Comparison of ENCODE assay signal across 13 cellular contexts in the genomic region with DNA sequence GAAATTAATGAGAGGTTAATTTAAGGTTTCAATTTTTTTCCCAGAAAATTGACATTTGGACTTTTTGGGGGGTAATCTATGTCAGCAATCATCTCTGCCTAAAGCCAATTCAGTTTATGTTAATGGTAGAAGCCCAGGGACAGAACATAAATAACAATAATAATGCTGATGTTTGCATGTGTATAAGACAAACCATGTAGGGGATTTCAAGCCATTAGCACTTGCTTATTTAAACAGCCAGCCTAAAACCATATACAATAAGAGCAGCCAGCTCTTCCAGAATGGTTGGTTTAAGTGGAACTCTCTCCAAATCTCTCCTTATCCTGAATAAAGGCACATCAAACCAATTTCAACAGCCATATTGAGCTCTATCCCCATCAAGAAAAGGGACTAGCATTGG.
"Had no signal": no experiment of that assay in that cellular context is flagged by ENCODE, and none has a peak within 500 bp of the region (broad histone marks: within the 10 kb centered on the region; RNA-seq: fewer than 3 reads in every experiment).

No MANE protein-coding gene starts in this region.

- H3K36me3 ChIP-seq: ascending aorta had no signal

- H3K27ac ChIP-seq: ascending aorta had no signal

- H3K9me3 ChIP-seq: ascending aorta had no signal

- H3K27me3 ChIP-seq: ascending aorta had no signal

- H3K27me3 Mint-ChIP-seq: activated CD4-positive, alpha-beta memory T cell treated with anti-CD3 and anti-CD28 coated beads, Interleukin-2, amount 10 ng/mL, durations not matched to agents 7 days and 5 days; dendritic cell treated with granulocyte-macrophage colony-stimulating factor and Interleukin-4, amounts not matched to agents 40 ng/mL and 50 ng/mL, for 4 days; effector memory CD8-positive, alpha-beta T cell; T-helper 17 cell had no signal

- ATAC-seq: activated T-cell treated with anti-CD3 and anti-CD28 coated beads, Interleukin-2, amount 50 U/mL, for 72 hours; effector memory CD8-positive, alpha-beta T cell; natural killer cell treated with Interleukin-12 subunit alpha and Interleukin-12 subunit beta and Interleukin-15 and Interleukin-18, amount 100 ng/mL, for 72 hours; T-helper 17 cell had no signal

- H3K27ac Mint-ChIP-seq: activated CD4-positive, alpha-beta memory T cell treated with anti-CD3 and anti-CD28 coated beads, Interleukin-2, amount 10 ng/mL, durations not matched to agents 7 days and 5 days; activated T-cell treated with anti-CD3 and anti-CD28 coated beads, Interleukin-2, amount 50 U/mL, for 72 hours; dendritic cell treated with granulocyte-macrophage colony-stimulating factor and Interleukin-4, amounts not matched to agents 40 ng/mL and 50 ng/mL, for 4 days; effector memory CD8-positive, alpha-beta T cell; natural killer cell treated with Interleukin-12 subunit alpha and Interleukin-12 subunit beta and Interleukin-15 and Interleukin-18, amount 100 ng/mL, for 72 hours; T-helper 17 cell had no signal

- DNase-seq: activated CD4-positive, alpha-beta memory T cell treated with anti-CD3 and anti-CD28 coated beads, Interleukin-2, amount 10 ng/mL, durations not matched to agents 7 days and 5 days; activated CD4-positive, alpha-beta T cell treated with anti-CD3 and anti-CD28 coated beads for 4 hours; activated gamma-delta T cell treated with Interleukin-2 at 50 U/mL for 16 hours; activated T-cell treated with anti-CD3 and anti-CD28 coated beads, Interleukin-2, amount 50 U/mL, for 72 hours; effector memory CD8-positive, alpha-beta T cell; stimulated activated CD4-positive, alpha-beta T cell treated with anti-CD3 and anti-CD28 coated beads, Interleukin-4, amount 100 ng/mL, for 24 hours; stimulated activated naive CD4-positive, alpha-beta T cell treated with Interleukin-2 at 50 U/mL for 16 hours; substantia nigra; T-helper 17 cell; trophoblast cell had no signal

- H3K9me3 Mint-ChIP-seq: activated CD4-positive, alpha-beta memory T cell treated with anti-CD3 and anti-CD28 coated beads, Interleukin-2, amount 10 ng/mL, durations not matched to agents 7 days and 5 days; activated T-cell treated with anti-CD3 and anti-CD28 coated beads, Interleukin-2, amount 50 U/mL, for 72 hours; dendritic cell treated with granulocyte-macrophage colony-stimulating factor and Interleukin-4, amounts not matched to agents 40 ng/mL and 50 ng/mL, for 4 days; effector memory CD8-positive, alpha-beta T cell; natural killer cell treated with Interleukin-12 subunit alpha and Interleukin-12 subunit beta and Interleukin-15 and Interleukin-18, amount 100 ng/mL, for 72 hours had no signal

- H3K4me3 ChIP-seq: ascending aorta had no signal

- H3K36me3 Mint-ChIP-seq: natural killer cell treated with Interleukin-12 subunit alpha and Interleukin-12 subunit beta and Interleukin-15 and Interleukin-18, amount 100 ng/mL, for 72 hours had no signal

- H3K4me3 Mint-ChIP-seq: activated CD4-positive, alpha-beta memory T cell treated with anti-CD3 and anti-CD28 coated beads, Interleukin-2, amount 10 ng/mL, durations not matched to agents 7 days and 5 days; activated T-cell treated with anti-CD3 and anti-CD28 coated beads, Interleukin-2, amount 50 U/mL, for 72 hours; dendritic cell treated with granulocyte-macrophage colony-stimulating factor and Interleukin-4, amounts not matched to agents 40 ng/mL and 50 ng/mL, for 4 days; effector memory CD8-positive, alpha-beta T cell; natural killer cell treated with Interleukin-12 subunit alpha and Interleukin-12 subunit beta and Interleukin-15 and Interleukin-18, amount 100 ng/mL, for 72 hours; T-helper 17 cell had no signal
